ENCODE assay signal across 2 cellular contexts in genomic region chr2:239290618-239291504, GRCh38.
A peak's percentile ranks its signal among the peaks of the same experiment; 100 is the strongest.
TF ChIP-seq lines count a peak whose summit lies in the region.

No MANE protein-coding gene starts in this region.

TF ChIP-seq in IMR-90, 13 proteins besides CTCF, POLR2A, EP300 and RAD21:
- TF ChIP-seq BHLHE40 (IDR thresholded peaks at IDR 0.05; ENCODE audit: low read depth, low read length) (no peak), MAFK (IDR thresholded peaks at IDR 0.05; ENCODE audit: low read depth, low read length) (no peak), MXI1 (IDR thresholded peaks at IDR 0.05; ENCODE audit: borderline replicate concordance, low read depth, low read length) (no peak)

TF ChIP-seq in H1, 55 proteins besides CTCF, POLR2A, EP300 and RAD21:
- TF ChIP-seq TCF12 (IDR thresholded peaks at IDR 0.05; ENCODE audit: low read depth, low read length): no peak
- TF ChIP-seq NANOG (IDR thresholded peaks at IDR 0.05; ENCODE audit: insufficient read depth, low read depth, low read length, poor library complexity, severe bottlenecking): no peak
- TF ChIP-seq ATF2 (IDR thresholded peaks at IDR 0.05; ENCODE audit: low read length): no peak
- 0 out of 2 replicates have a peak, but pooled peaks have one; percentile 15 for TF ChIP-seq YY1 (IDR thresholded peaks at IDR 0.05; ENCODE audit: low read depth, low read length)
- TF ChIP-seq CBX5 (IDR thresholded peaks at IDR 0.05; ENCODE audit: low read depth, low read length): no peak
- TF ChIP-seq BRCA1 (IDR thresholded peaks at IDR 0.05; ENCODE audit: low read depth, low read length): no peak
- TF ChIP-seq E2F6 (IDR thresholded peaks at IDR 0.05): no peak
